ENCODE assay signal across 14 cellular contexts in the genomic region with DNA sequence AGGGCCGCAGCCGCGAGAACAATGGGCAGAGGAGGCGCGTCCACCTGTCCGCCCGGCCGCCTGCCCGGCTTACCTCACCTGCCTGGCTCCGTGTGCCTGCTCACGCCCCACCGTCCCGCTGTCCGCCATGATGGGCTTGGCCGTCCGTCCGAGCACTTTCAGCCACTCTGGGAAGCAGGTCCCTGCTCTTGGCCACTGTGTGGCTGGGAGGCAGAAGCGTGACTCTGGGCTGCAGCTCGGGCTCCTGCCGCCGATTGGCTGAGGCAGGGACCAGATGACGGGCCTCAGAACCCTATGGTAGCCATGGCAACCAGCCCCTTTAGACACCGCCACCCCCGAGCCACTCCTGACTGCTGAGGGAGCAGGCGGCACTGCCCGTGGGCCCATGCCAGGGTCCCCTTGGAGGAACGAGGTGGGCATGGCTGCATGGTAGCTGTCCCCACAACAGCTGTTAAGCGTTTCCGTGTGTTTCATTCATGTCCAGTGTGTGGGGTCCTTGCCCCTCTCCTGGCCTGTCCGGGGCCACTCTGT. TPM values are rescaled to one million over a fixed set of nuclear protein-coding genes. Genes with fewer than 3 reads are reported as not detected.
DNase-seq lines count a peak whose midpoint lies in the region; ATAC-seq and TF ChIP-seq lines count a peak whose summit lies in the region.
"Had no signal": no experiment of that assay in that cellular context is flagged by ENCODE, and none has a peak within 500 bp of the region (broad histone marks: within the 10 kb centered on the region; RNA-seq: fewer than 3 reads in every experiment).

No MANE protein-coding gene starts in this region.

- H2BK15ac ChIP-seq in neuronal stem cell (ENCODE audit: low read length) = peak overlapping the region; percentile 13

- H3K9me3 ChIP-seq in MM.1S (replicated peaks; ENCODE audit: insufficient read depth, low read length) = no peaks in the 10 kb centered on the region
- H3K9me3 ChIP-seq in neuronal stem cell (replicated peaks in 1 of 2; ENCODE audit: control insufficient read depth in 2 of 2, insufficient read depth in 1 of 2, low read depth in 1 of 2, low read length in 2 of 2) = no peaks in the 10 kb centered on the region
- H3K9me3 ChIP-seq: Caco-2, left ventricle myocardium inferior, MG63, neutrophil, spleen, stomach had no signal

- H3K27me3 ChIP-seq in MM.1S (replicated peaks; ENCODE audit: insufficient read depth, low read length) (peaks cover 15% of the 10 kb centered on the region), neuronal stem cell (ENCODE audit: control insufficient read depth in 3 of 3, insufficient read depth in 3 of 3, low read depth in 1 of 3, low read length in 3 of 3) (peaks cover 0 to 2% (median 0%) of the 10 kb centered on the region in 3 experiments), foreskin keratinocyte (peaks cover 9% of the 10 kb centered on the region)
- H3K27me3 ChIP-seq: MG63 had no signal

- H4K8ac ChIP-seq in neuronal stem cell (ENCODE audit: low read depth, low read length) = no peak overlapping the region

- no peak overlapping the region for H3K4ac ChIP-seq in neuronal stem cell (ENCODE audit: low read length)

- H2AFZ ChIP-seq in MM.1S (ENCODE audit: low read length) (no peak overlapping the region), neuronal stem cell (ENCODE audit: low read length) (no peak overlapping the region)

- no peak for TF ChIP-seq CTCF in MM.1S (IDR thresholded peaks at IDR 0.05; ENCODE audit: low read length)
- no peak for TF ChIP-seq CTCF in foreskin keratinocyte (conservative IDR thresholded peaks at IDR 0.05)

- DNase-seq in NCI-H1417 (lab: John Stamatoyannopoulos, UW) (peak in 2 of 3 experiments; percentile 12 to 38), NCI-H1417 treated with DMSO at 0.1 percent for 48 hours (lab: John Stamatoyannopoulos, UW) (no peak), MM.1S (no peak), anterior cingulate cortex (lab: John Stamatoyannopoulos, UW) (peak in 36 of 58 donors; percentile 11 to 83 (median 44)), neuronal stem cell (ENCODE audit: low spot score) (no peak), foreskin keratinocyte (no peak), NCI-H1105 treated with DMSO at 0.1 percent for 48 hours (lab: John Stamatoyannopoulos, UW) (no peak)

- H3K36me3 ChIP-seq in MM.1S (replicated peaks; ENCODE audit: insufficient read depth, low read length) = no peaks in the 10 kb centered on the region
- peaks cover under 1 to 4% of the 10 kb centered on the region in 2 donors for H3K36me3 ChIP-seq in neuronal stem cell (replicated peaks in 1 of 2; ENCODE audit: control insufficient read depth in 2 of 2, insufficient read depth in 2 of 2, low read length in 2 of 2)

- peak overlapping the region; percentile 61 for H2BK120ac ChIP-seq in neuronal stem cell (ENCODE audit: low read depth, low read length)

- H3K14ac ChIP-seq in neuronal stem cell (ENCODE audit: low read length) = peak overlapping the region; percentile 99

- no peaks in the 10 kb centered on the region for H3K4me1 ChIP-seq in MM.1S (ENCODE audit: low read length)
- peaks cover 0 to 11% of the 10 kb centered on the region in 2 donors for H3K4me1 ChIP-seq in neuronal stem cell (ENCODE audit: control insufficient read depth in 2 of 2, insufficient read depth in 1 of 2, low read depth in 1 of 2, low read length in 2 of 2)
- no peaks in the 10 kb centered on the region for H3K4me1 ChIP-seq in foreskin keratinocyte
- H3K4me1 ChIP-seq: Caco-2 had no signal

- no peak overlapping the region for H3K9ac ChIP-seq in MM.1S (ENCODE audit: low read length)
- peak overlapping the region; percentile 60 for H3K9ac ChIP-seq in neuronal stem cell (ENCODE audit: low read depth, low read length, poor library complexity)

- H3K23ac ChIP-seq in neuronal stem cell (ENCODE audit: low read depth, low read length, poor library complexity) = peak overlapping the region; percentile 34

- peak overlapping the region; percentile 90 for H2BK12ac ChIP-seq in neuronal stem cell (ENCODE audit: low read length)

- WGBS in neuronal stem cell (ENCODE audit: extremely low coverage in 2 of 2, insufficient read length in 2 of 2, insufficient replicate concordance in 1 of 2), 2 donors = no CpG with 5 or more reads among the region's 30 CpGs

- no peaks in the 10 kb centered on the region for H3K79me2 ChIP-seq in MM.1S (ENCODE audit: low read length)

- no peaks in the 10 kb centered on the region for H4K20me1 ChIP-seq in MM.1S (ENCODE audit: insufficient read depth, low read length)

- peaks cover 7% of the 10 kb centered on the region for H3K79me1 ChIP-seq in neuronal stem cell (ENCODE audit: low read depth, low read length)

- no peak for ATAC-seq in foreskin keratinocyte
- ATAC-seq in GM18498 (IDR thresholded peaks at IDR 0.05; ENCODE audit: unreplicated experiment) = no peak

- peak overlapping the region; percentile 78 for H2BK5ac ChIP-seq in neuronal stem cell (ENCODE audit: low read length)

- no peaks in the 10 kb centered on the region for H3F3A ChIP-seq in MM.1S (ENCODE audit: insufficient read depth, low read length)

- H3K27ac ChIP-seq in MM.1S (ENCODE audit: low read length) = no peak overlapping the region
- no peak overlapping the region for H3K27ac ChIP-seq in neuronal stem cell (replicated peaks; ENCODE audit: low read length)
- no peak overlapping the region for H3K27ac ChIP-seq in foreskin keratinocyte
- H3K27ac ChIP-seq: left ventricle myocardium inferior, neutrophil, spleen, stomach had no signal

- H3K9me2 ChIP-seq in MM.1S (replicated peaks; ENCODE audit: insufficient read depth, low read length) = no peaks in the 10 kb centered on the region

- H4K91ac ChIP-seq in neuronal stem cell (ENCODE audit: low read depth, low read length, poor library complexity) = peak overlapping the region; percentile 53

- H3K4me3 ChIP-seq in MM.1S (ENCODE audit: low read length) (no peak overlapping the region), neuronal stem cell (ENCODE audit: low read length in 2 of 2) (no peak overlapping the region)
- H3K4me3 ChIP-seq: left ventricle myocardium inferior, MG63, spleen, stomach had no signal

- H3K4me2 ChIP-seq in MM.1S (ENCODE audit: low read depth, low read length) = peak overlapping the region; percentile 80; the same call in 1 of the 2 replicates
- peak overlapping the region; percentile 11 for H3K4me2 ChIP-seq in neuronal stem cell (ENCODE audit: insufficient read depth, low read length, poor library complexity, severe bottlenecking)

- H2AK5ac ChIP-seq in neuronal stem cell (ENCODE audit: low read depth, low read length) = peak overlapping the region; percentile 99

- H3K18ac ChIP-seq in neuronal stem cell (ENCODE audit: low read length) = peak overlapping the region; percentile 89

RNA-seq across cellular contexts. Expression of a gene that starts 8.9 kb away (rescaled TPM):
- polyA plus RNA-seq in neuronal stem cell (2013, experiment 1 of 2) = 19.3 TPM
- polyA plus RNA-seq in neuronal stem cell (2013, experiment 2 of 2) = 18.9 TPM
- total RNA-seq in foreskin keratinocyte = 28.4 and 31.3 TPM in 2 replicates
- 19.2 and 21.5 TPM in 2 replicates for polyA plus RNA-seq in foreskin keratinocyte

RNA-seq across cellular contexts. Expression of a gene that starts 8.9 kb away (rescaled TPM):
- polyA plus RNA-seq in neuronal stem cell (2013, experiment 1 of 2) = 68.8 TPM
- 73.1 TPM for polyA plus RNA-seq in neuronal stem cell (2013, experiment 2 of 2)
- 125 and 132 TPM in 2 replicates for total RNA-seq in foreskin keratinocyte
- 218 and 222 TPM in 2 replicates for polyA plus RNA-seq in foreskin keratinocyte

RNA-seq across cellular contexts. Expression of a gene that starts 20.4 kb away (rescaled TPM):
- polyA plus RNA-seq in neuronal stem cell (2013, experiment 1 of 2) = 30.5 TPM
- 28.5 TPM for polyA plus RNA-seq in neuronal stem cell (2013, experiment 2 of 2)
- 37.7 and 44.5 TPM in 2 replicates for total RNA-seq in foreskin keratinocyte
- 32.5 and 34.2 TPM in 2 replicates for polyA plus RNA-seq in foreskin keratinocyte

RNA-seq across cellular contexts. Expression of a gene that starts 35.6 kb away (rescaled TPM):
- polyA plus RNA-seq in neuronal stem cell (2013, experiment 1 of 2) = 329 TPM
- polyA plus RNA-seq in neuronal stem cell (2013, experiment 2 of 2) = 313 TPM
- total RNA-seq in foreskin keratinocyte = 143 and 154 TPM in 2 replicates
- polyA plus RNA-seq in foreskin keratinocyte = 266 and 269 TPM in 2 replicates

RNA-seq across cellular contexts. Expression of a gene that starts 40.3 kb away (rescaled TPM):
- polyA plus RNA-seq in neuronal stem cell (2013, experiment 1 of 2) = 17.1 TPM
- 17.8 TPM for polyA plus RNA-seq in neuronal stem cell (2013, experiment 2 of 2)
- total RNA-seq in foreskin keratinocyte = 10.5 and 13.8 TPM in 2 replicates
- polyA plus RNA-seq in foreskin keratinocyte = 12.7 and 15.9 TPM in 2 replicates

Comparison
In these comparisons a context has a peak if more than half of its experiments do, and no peak if none do; other contexts are left out.
1. DNase-seq: peak in NCI-H1417 (2 of 3) and anterior cingulate cortex (36 of 58); none in NCI-H1417 treated with DMSO at 0.1 percent for 48 hours (single experiment), MM.1S (single experiment), neuronal stem cell (single experiment), foreskin keratinocyte (0 of 2) and NCI-H1105 treated with DMSO at 0.1 percent for 48 hours (single experiment).